ENCODE assay signal across 14 cellular contexts in genomic region chr19:21677696-21678418, GRCh38.
A peak's percentile ranks its signal among the peaks of the same experiment; 100 is the strongest.
DNase-seq lines count a peak whose midpoint lies in the region; ATAC-seq and TF ChIP-seq lines count a peak whose summit lies in the region.
"Had no signal": no experiment of that assay in that cellular context is flagged by ENCODE, and none has a peak within 500 bp of the region (broad histone marks: within the 10 kb centered on the region; RNA-seq: fewer than 3 reads in every experiment).

No MANE protein-coding gene starts in this region.

- no peak overlapping the region for H3K27ac Mint-ChIP-seq in activated CD4-positive, alpha-beta T cell treated with anti-CD3 and anti-CD28 coated beads, Interleukin-2, amount 10 ng/mL, durations not matched to agents 7 days and 5 days
- H3K27ac Mint-ChIP-seq in dendritic cell treated with granulocyte-macrophage colony-stimulating factor and Interleukin-4, amounts not matched to agents 40 ng/mL and 50 ng/mL, for 4 days: no peak overlapping the region

- H4K20me1 ChIP-seq in DND-41 (ENCODE audit: insufficient read depth, low read length): no peaks in the 10 kb centered on the region

- ATAC-seq in DND-41 (ENCODE audit: insufficient read depth, low read depth) (peak; percentile 88), omental fat pad (ENCODE audit: low FRiP score) (no peak), GM19395 (IDR thresholded peaks at IDR 0.05; ENCODE audit: unreplicated experiment) (no peak)
- ATAC-seq: GM12878 had no signal

- POLR2A ChIA-PET in activated CD4-positive, alpha-beta T cell treated with anti-CD3 and anti-CD28 coated beads, Interleukin-2, amount 10 ng/mL, durations not matched to agents 7 days and 5 days (lab: Charles Lee): interaction anchor here (0.7 kb wide), 1 partner anchor 1511 kb away, joined by 3 read pairs; no protein-coding TSS in a partner anchor

- H3K27me3 Mint-ChIP-seq in activated CD4-positive, alpha-beta T cell treated with anti-CD3 and anti-CD28 coated beads, Interleukin-2, amount 10 ng/mL, durations not matched to agents 7 days and 5 days: peaks cover 2% of the 10 kb centered on the region
- H3K27me3 Mint-ChIP-seq in dendritic cell treated with granulocyte-macrophage colony-stimulating factor and Interleukin-4, amounts not matched to agents 40 ng/mL and 50 ng/mL, for 4 days: peaks cover 8% of the 10 kb centered on the region

- DNase-seq in activated CD4-positive, alpha-beta T cell treated with anti-CD3 and anti-CD28 coated beads, Interleukin-2, amount 10 ng/mL, durations not matched to agents 7 days and 5 days: no peak
- DNase-seq in activated CD4-positive, alpha-beta T cell treated with anti-CD3 and anti-CD28 coated beads, Interleukin-2, amount 50 U/mL, for 48 hours: no peak
- DNase-seq in DND-41: peak; percentile 81
- DNase-seq in retina: peak; percentile 35
- DNase-seq in omental fat pad (ENCODE audit: low spot score): no peak
- no peak for DNase-seq in T-helper 1 cell
- DNase-seq: adrenal gland, HCEC 1CT, mesenchymal stem cell, NCI-H2081 treated with DMSO at 0.1 percent for 48 hours, NCI-H69 had no signal

- H3K4me3 ChIP-seq in DND-41 (ENCODE audit: low read depth in 1 of 2, low read length in 2 of 2): peak overlapping the region; percentile 57 to 88; a peak in 3 of 4 replicates
- H3K4me3 ChIP-seq: adrenal gland, GM12878 had no signal

- peak; percentile 74 for TF ChIP-seq CTCF in DND-41 (IDR thresholded peaks at IDR 0.05; ENCODE audit: borderline replicate concordance, extremely low read depth, low read length, poor library complexity, severe bottlenecking)
- no peak for TF ChIP-seq CTCF in omental fat pad (IDR thresholded peaks at IDR 0.05)

- H3K36me3 ChIP-seq in DND-41 (ENCODE audit: insufficient read depth, low read length): peaks cover 4% of the 10 kb centered on the region
- H3K36me3 ChIP-seq: adrenal gland had no signal

- H3K79me2 ChIP-seq in DND-41 (ENCODE audit: insufficient read depth, low read length): peaks cover 34% of the 10 kb centered on the region

- peak overlapping the region; percentile 67 for H3K4me2 ChIP-seq in DND-41 (ENCODE audit: insufficient read depth, low read length)

- H3K27ac ChIP-seq in DND-41 (ENCODE audit: low read length): peak overlapping the region; percentile 94
- H3K27ac ChIP-seq: adrenal gland had no signal

- peak overlapping the region; percentile 89 for H3K9ac ChIP-seq in DND-41 (ENCODE audit: low read depth, low read length)

- peak overlapping the region; percentile 41 for H3K4me3 Mint-ChIP-seq in activated CD4-positive, alpha-beta T cell treated with anti-CD3 and anti-CD28 coated beads, Interleukin-2, amount 10 ng/mL, durations not matched to agents 7 days and 5 days
- H3K4me3 Mint-ChIP-seq in dendritic cell treated with granulocyte-macrophage colony-stimulating factor and Interleukin-4, amounts not matched to agents 40 ng/mL and 50 ng/mL, for 4 days: peak overlapping the region; percentile 65

- H3K9me3 Mint-ChIP-seq in activated CD4-positive, alpha-beta T cell treated with anti-CD3 and anti-CD28 coated beads, Interleukin-2, amount 10 ng/mL, durations not matched to agents 7 days and 5 days: peaks cover 21% of the 10 kb centered on the region
- peaks cover 24% of the 10 kb centered on the region for H3K9me3 Mint-ChIP-seq in dendritic cell treated with granulocyte-macrophage colony-stimulating factor and Interleukin-4, amounts not matched to agents 40 ng/mL and 50 ng/mL, for 4 days

- CTCF ChIA-PET in activated CD4-positive, alpha-beta T cell treated with anti-CD3 and anti-CD28 coated beads, Interleukin-2, amount 10 ng/mL, durations not matched to agents 7 days and 5 days (lab: Charles Lee): no interaction called here

- H3K9me3 ChIP-seq in DND-41 (ENCODE audit: insufficient read depth, low read length, severe bottlenecking): no peaks in the 10 kb centered on the region
- H3K9me3 ChIP-seq: adrenal gland had no signal

- H3K36me3 Mint-ChIP-seq in activated CD4-positive, alpha-beta T cell treated with anti-CD3 and anti-CD28 coated beads, Interleukin-2, amount 10 ng/mL, durations not matched to agents 7 days and 5 days (ENCODE audit: low read depth): peaks cover 2% of the 10 kb centered on the region
- no peaks in the 10 kb centered on the region for H3K36me3 Mint-ChIP-seq in dendritic cell treated with granulocyte-macrophage colony-stimulating factor and Interleukin-4, amounts not matched to agents 40 ng/mL and 50 ng/mL, for 4 days (ENCODE audit: low read depth)

- peaks cover 5% of the 10 kb centered on the region for H3K4me1 Mint-ChIP-seq in activated CD4-positive, alpha-beta T cell treated with anti-CD3 and anti-CD28 coated beads, Interleukin-2, amount 10 ng/mL, durations not matched to agents 7 days and 5 days
- H3K4me1 Mint-ChIP-seq in dendritic cell treated with granulocyte-macrophage colony-stimulating factor and Interleukin-4, amounts not matched to agents 40 ng/mL and 50 ng/mL, for 4 days (ENCODE audit: low read depth): peaks cover 10% of the 10 kb centered on the region

- intact Hi-C loops in dendritic cell treated with granulocyte-macrophage colony-stimulating factor and Interleukin-4, amounts not matched to agents 40 ng/mL and 50 ng/mL, for 4 days (cut with micrococcal nuclease): no loop called here

- H2AFZ ChIP-seq in DND-41 (ENCODE audit: low read depth, low read length): peak overlapping the region; percentile 95

- no peaks in the 10 kb centered on the region for H3K27me3 ChIP-seq in DND-41 (ENCODE audit: insufficient read depth, low read length, poor library complexity)
- H3K27me3 ChIP-seq: adrenal gland had no signal

- peaks cover 45% of the 10 kb centered on the region for H3K4me1 ChIP-seq in DND-41 (ENCODE audit: insufficient read depth, low read length)
- H3K4me1 ChIP-seq: adrenal gland had no signal

Comparison
In these comparisons a context has a peak if more than half of its experiments do, and no peak if none do; other contexts are left out.
1. DNase-seq: peak in DND-41 (single experiment) and retina (single experiment); none in activated CD4-positive, alpha-beta T cell treated with anti-CD3 and anti-CD28 coated beads, Interleukin-2, amount 10 ng/mL, durations not matched to agents 7 days and 5 days (single experiment), activated CD4-positive, alpha-beta T cell treated with anti-CD3 and anti-CD28 coated beads, Interleukin-2, amount 50 U/mL, for 48 hours (0 of 2), omental fat pad (single experiment) and T-helper 1 cell (0 of 5).